In the genomic region with DNA sequence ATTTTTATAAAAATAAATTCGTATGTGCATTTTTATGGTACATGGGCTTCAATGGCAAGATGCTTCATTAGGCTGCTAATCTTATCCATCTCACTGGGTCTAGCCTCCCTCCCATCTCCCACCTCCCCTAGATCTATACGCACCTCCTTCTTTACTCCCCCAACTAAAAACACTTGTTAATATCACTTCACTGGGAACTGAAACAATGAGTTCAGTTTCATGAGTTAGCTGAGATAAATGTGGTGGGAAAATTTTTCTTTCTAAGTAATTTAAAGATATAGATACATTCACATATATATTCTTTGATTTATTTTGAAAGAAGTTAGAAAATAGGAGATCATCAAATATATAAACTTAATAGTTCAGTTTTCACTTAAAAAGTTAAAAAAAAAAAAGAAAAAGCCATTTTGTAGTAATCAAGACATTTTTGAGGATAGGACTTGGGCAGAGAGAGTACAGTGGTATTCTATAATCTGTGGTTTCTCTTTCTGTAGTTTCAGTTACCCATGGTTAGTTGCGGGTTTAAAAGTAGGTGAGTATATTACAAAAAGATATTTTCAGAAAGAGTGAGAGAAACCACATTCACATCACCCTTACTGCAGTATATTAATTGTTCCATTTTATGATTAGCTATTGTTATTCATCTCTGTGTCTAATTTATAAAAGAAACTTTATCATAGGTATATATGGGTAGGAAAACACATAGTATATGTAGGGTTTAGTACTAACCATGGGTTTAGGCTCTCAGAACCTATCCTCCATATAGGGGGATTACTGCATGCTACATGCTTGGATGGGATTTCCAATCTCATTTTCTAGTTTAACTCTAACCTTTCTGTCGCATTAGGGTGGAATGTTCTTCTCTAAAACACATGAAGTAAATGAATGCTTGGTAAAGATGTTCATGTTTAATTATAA, we compare ENCODE assay signal across 10 cellular contexts.
DNase-seq lines count a peak whose midpoint lies in the region; ATAC-seq, FAIRE-seq and TF ChIP-seq lines count a peak whose summit lies in the region.
"Had no signal": no experiment of that assay in that cellular context is flagged by ENCODE, and none has a peak within 500 bp of the region (broad histone marks: within the 10 kb centered on the region; RNA-seq: fewer than 3 reads in every experiment).

No MANE protein-coding gene starts in this region.

- no peaks in the 10 kb centered on the region for H3K36me3 ChIP-seq in small intestine (ENCODE audit: control insufficient read depth in 2 of 2, insufficient read depth in 2 of 2, low read length in 2 of 2)
- H3K36me3 ChIP-seq: ascending aorta had no signal

- peak overlapping the region; percentile 88 for H3K27ac Mint-ChIP-seq in activated T-cell treated with anti-CD3 and anti-CD28 coated beads, Interleukin-2, amount 50 U/mL, for 24 hours

- H3K4me1 ChIP-seq in small intestine (ENCODE audit: control insufficient read depth in 2 of 2, insufficient read depth in 1 of 2, low read depth in 1 of 2, low read length in 1 of 2) = no peaks in the 10 kb centered on the region
- H3K4me1 ChIP-seq: ascending aorta had no signal

- H3K36me3 Mint-ChIP-seq in activated T-cell treated with anti-CD3 and anti-CD28 coated beads, Interleukin-2, amount 50 U/mL, for 24 hours (ENCODE audit: low read depth) = no peaks in the 10 kb centered on the region

- WGBS in small intestine, 3 donors = 74 to 86% (median 76%) methylated on average over 4 of the region's 4 CpGs

- H3K27me3 Mint-ChIP-seq in activated T-cell treated with anti-CD3 and anti-CD28 coated beads, Interleukin-2, amount 50 U/mL, for 24 hours = no peaks in the 10 kb centered on the region

- no peaks in the 10 kb centered on the region for H3K9me3 Mint-ChIP-seq in activated T-cell treated with anti-CD3 and anti-CD28 coated beads, Interleukin-2, amount 50 U/mL, for 24 hours

- ATAC-seq in HG02610 (IDR thresholded peaks at IDR 0.05; ENCODE audit: unreplicated experiment) (peak; percentile 92), HG03558 (IDR thresholded peaks at IDR 0.05; ENCODE audit: extremely low read depth, unreplicated experiment) (peak; percentile 87)

- H3K4me3 ChIP-seq in small intestine (ENCODE audit: low read depth in 1 of 2, low read length in 2 of 2) = no peak overlapping the region
- H3K4me3 ChIP-seq: ascending aorta had no signal

- H3K27me3 ChIP-seq in small intestine (ENCODE audit: control insufficient read depth in 2 of 2, insufficient read depth in 2 of 2, low read length in 2 of 2) = no peaks in the 10 kb centered on the region
- H3K27me3 ChIP-seq: ascending aorta had no signal

- no peak for TF ChIP-seq POLR2A in GM12892 (IDR thresholded peaks at IDR 0.05; ENCODE audit: low read depth, low read length)

- H3K27ac ChIP-seq in small intestine (ENCODE audit: low read depth in 1 of 2, low read length in 1 of 2) = no peak overlapping the region
- H3K27ac ChIP-seq: ascending aorta had no signal

- DNase-seq in activated T-cell treated with anti-CD3 and anti-CD28 coated beads, Interleukin-2, amount 50 U/mL, for 24 hours = no peak
- no peak for DNase-seq in activated T-cell treated with anti-CD3 and anti-CD28 coated beads, Interleukin-2, amount 50 U/mL, for 48 hours
- DNase-seq in small intestine (peak; percentile 25), GM12892 (ENCODE audit: insufficient read length) (no peak), NCI-H345 treated with DMSO at 0.1 percent for 48 hours (lab: John Stamatoyannopoulos, UW; ENCODE audit: unreplicated experiment) (no peak), DMS53 (lab: John Stamatoyannopoulos, UW) (no peak)
- DNase-seq: ACHN had no signal

- FAIRE-seq in small intestine (lab: Jason Lieb, UNC) (peak; percentile 84), GM12892 (lab: Jason Lieb, UNC) (no peak)

- peaks cover 57% of the 10 kb centered on the region for H3K4me1 Mint-ChIP-seq in activated T-cell treated with anti-CD3 and anti-CD28 coated beads, Interleukin-2, amount 50 U/mL, for 24 hours (ENCODE audit: low read depth)

- H3K4me3 Mint-ChIP-seq in activated T-cell treated with anti-CD3 and anti-CD28 coated beads, Interleukin-2, amount 50 U/mL, for 24 hours = peak overlapping the region; percentile 23

- no peaks in the 10 kb centered on the region for H3K9me3 ChIP-seq in small intestine (ENCODE audit: control insufficient read depth, low read depth)
- H3K9me3 ChIP-seq: ascending aorta had no signal
